In the genomic region with DNA sequence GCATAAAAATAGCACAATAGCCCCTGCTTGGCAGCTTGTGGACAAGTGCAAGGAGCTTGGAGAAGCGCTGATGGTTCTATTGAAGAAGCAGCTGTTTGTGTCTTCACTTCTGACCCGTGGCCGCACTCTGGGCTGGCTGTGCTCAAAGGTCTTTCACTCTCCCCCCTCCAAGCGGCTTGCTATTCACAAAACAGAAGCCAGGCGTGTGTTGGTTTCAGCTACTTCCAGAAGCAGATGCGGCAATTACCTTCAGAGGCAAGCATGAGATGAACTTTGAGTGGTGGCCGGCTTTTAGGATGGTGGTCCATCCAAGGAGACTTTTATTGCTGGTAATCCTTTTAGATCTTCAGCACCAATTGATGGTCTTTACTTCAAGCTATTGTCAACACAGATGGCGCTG, we compare ENCODE assay signal across 15 cellular contexts.
A peak's percentile ranks its signal among the peaks of the same experiment; 100 is the strongest.
DNase-seq lines count a peak whose midpoint lies in the region; ATAC-seq and TF ChIP-seq lines count a peak whose summit lies in the region.
"Had no signal": no experiment of that assay in that cellular context is flagged by ENCODE, and none has a peak within 500 bp of the region (broad histone marks: within the 10 kb centered on the region; RNA-seq: fewer than 3 reads in every experiment).

No MANE protein-coding gene starts in this region.

- TF ChIP-seq POLR2A in heart left ventricle (IDR thresholded peaks at IDR 0.05) (no peak), spleen (IDR thresholded peaks at IDR 0.05) (no peak)

- peak overlapping the region; percentile 95 for H3K27ac Mint-ChIP-seq in nephron progenitor cell
- H3K27ac Mint-ChIP-seq in type B pancreatic cell, result no peak overlapping the region
- H3K27ac Mint-ChIP-seq in stimulated activated effector memory CD8-positive, alpha-beta T cell treated with anti-CD3 and anti-CD28 coated beads, Interleukin-12 subunit alpha, Interleukin-12 subunit beta, amount 100 ng/mL, for 72 hours, result no peak overlapping the region

- peaks cover 74% of the 10 kb centered on the region for H3K4me1 Mint-ChIP-seq in nephron progenitor cell
- peaks cover 18% of the 10 kb centered on the region for H3K4me1 Mint-ChIP-seq in type B pancreatic cell (ENCODE audit: unreplicated experiment)
- no peaks in the 10 kb centered on the region for H3K4me1 Mint-ChIP-seq in stimulated activated effector memory CD8-positive, alpha-beta T cell treated with anti-CD3 and anti-CD28 coated beads, Interleukin-12 subunit alpha, Interleukin-12 subunit beta, amount 100 ng/mL, for 72 hours

- peak; percentile 28 to 67 (median 38) for DNase-seq in heart left ventricle
- DNase-seq in right atrium auricular region (ENCODE audit: low spot score), result no peak
- no peak for DNase-seq in right cardiac atrium
- DNase-seq in nephron progenitor cell, result peak; percentile 39
- no peak for DNase-seq in type B pancreatic cell (ENCODE audit: extremely low spot score, unreplicated experiment)
- DNase-seq in stimulated activated effector memory CD8-positive, alpha-beta T cell treated with anti-CD3 and anti-CD28 coated beads, Interleukin-12 subunit alpha, Interleukin-12 subunit beta, amount 100 ng/mL, for 72 hours (ENCODE audit: low spot score in 2 of 2), result no peak
- DNase-seq in spleen, result no peak
- DNase-seq: C1 segment of cervical spinal cord; MV-4-11; NCI-H1417 treated with DMSO at 0.1 percent for 48 hours; NCI-H2029 treated with DMSO at 0.1 percent for 48 hours; NCI-H524 treated with DMSO at 0.1 percent for 48 hours; NK-92 treated with Interleukin-12 subunit alpha and Interleukin-12 subunit beta, amount 100 ng/mL, for 24 hours had no signal

- WGBS in heart left ventricle, 4 donors, result 31 to 40% (median 37%) methylated on average over 8 of the region's 8 CpGs
- WGBS in right cardiac atrium, result 50% methylated on average over 8 of the region's 8 CpGs
- 83 to 90% (median 86%) methylated on average over 8 of the region's 8 CpGs for WGBS in spleen, 5 donors

- H3K9me3 Mint-ChIP-seq in nephron progenitor cell (no peaks in the 10 kb centered on the region), type B pancreatic cell (no peaks in the 10 kb centered on the region)
- H3K9me3 Mint-ChIP-seq in stimulated activated effector memory CD8-positive, alpha-beta T cell treated with anti-CD3 and anti-CD28 coated beads, Interleukin-12 subunit alpha, Interleukin-12 subunit beta, amount 100 ng/mL, for 72 hours, result no peaks in the 10 kb centered on the region

- H3K36me3 Mint-ChIP-seq in nephron progenitor cell (ENCODE audit: low read depth), result no peaks in the 10 kb centered on the region
- no peaks in the 10 kb centered on the region for H3K36me3 Mint-ChIP-seq in type B pancreatic cell
- no peaks in the 10 kb centered on the region for H3K36me3 Mint-ChIP-seq in stimulated activated effector memory CD8-positive, alpha-beta T cell treated with anti-CD3 and anti-CD28 coated beads, Interleukin-12 subunit alpha, Interleukin-12 subunit beta, amount 100 ng/mL, for 72 hours

- H3K4me1 ChIP-seq in heart left ventricle, result peaks cover 0 to 39% (median 10%) of the 10 kb centered on the region in 12 donors
- H3K4me1 ChIP-seq in right atrium auricular region, result peaks cover 0 to 7% of the 10 kb centered on the region in 2 donors
- peaks cover 5% of the 10 kb centered on the region for H3K4me1 ChIP-seq in right cardiac atrium (ENCODE audit: control insufficient read depth, insufficient read depth, low read length)
- peaks cover 0 to 7% (median 2%) of the 10 kb centered on the region in 6 donors for H3K4me1 ChIP-seq in spleen

- H3K4me3 ChIP-seq in heart left ventricle, result no peak overlapping the region
- H3K4me3 ChIP-seq in right atrium auricular region, result no peak overlapping the region
- no peak overlapping the region for H3K4me3 ChIP-seq in right cardiac atrium (ENCODE audit: low read length)
- no peak overlapping the region for H3K4me3 ChIP-seq in spleen

- H3K27me3 Mint-ChIP-seq in nephron progenitor cell (ENCODE audit: low read depth, poor library complexity) (peaks cover 5% of the 10 kb centered on the region), type B pancreatic cell (no peaks in the 10 kb centered on the region)

- H3K36me3 ChIP-seq in heart left ventricle (no peaks in the 10 kb centered on the region), right atrium auricular region (no peaks in the 10 kb centered on the region), spleen (no peaks in the 10 kb centered on the region)

- no peaks in the 10 kb centered on the region for H3K27me3 ChIP-seq in heart left ventricle
- H3K27me3 ChIP-seq in right atrium auricular region, result no peaks in the 10 kb centered on the region
- no peaks in the 10 kb centered on the region for H3K27me3 ChIP-seq in right cardiac atrium (ENCODE audit: control insufficient read depth, insufficient read depth)
- H3K27me3 ChIP-seq in spleen (replicated peaks in 1 of 7), result no peaks in the 10 kb centered on the region

- intact Hi-C loops in heart left ventricle (cut with DNase I), result loop anchor here in 1 of 10 donors (5.0 to 10.0 kb wide), 2 partner anchors 44 to 158 kb away; no protein-coding TSS in a partner anchor
- intact Hi-C loops in right cardiac atrium (cut with DNase I), result no loop called here
- intact Hi-C loops in spleen (cut with DNase I; ENCODE audit: low total_unique reads), result no loop called here

- peak in 1 of 4 donors; percentile 20 for ATAC-seq in heart left ventricle
- ATAC-seq in right cardiac atrium, result no peak
- no peak for ATAC-seq in GM18511 (IDR thresholded peaks at IDR 0.05; ENCODE audit: unreplicated experiment)
- no peak for ATAC-seq in stimulated activated effector memory CD8-positive, alpha-beta T cell treated with anti-CD3 and anti-CD28 coated beads, Interleukin-12 subunit alpha, Interleukin-12 subunit beta, amount 100 ng/mL, for 72 hours

- H3K4me3 Mint-ChIP-seq in nephron progenitor cell (peak overlapping the region; percentile 31), type B pancreatic cell (no peak overlapping the region)
- H3K4me3 Mint-ChIP-seq in stimulated activated effector memory CD8-positive, alpha-beta T cell treated with anti-CD3 and anti-CD28 coated beads, Interleukin-12 subunit alpha, Interleukin-12 subunit beta, amount 100 ng/mL, for 72 hours, result no peak overlapping the region

- H3K9me3 ChIP-seq in heart left ventricle (no peaks in the 10 kb centered on the region), right atrium auricular region (no peaks in the 10 kb centered on the region), right cardiac atrium (ENCODE audit: control insufficient read depth, low read length) (no peaks in the 10 kb centered on the region), spleen (no peaks in the 10 kb centered on the region)

- peak overlapping the region in 5 of 12 donors; percentile 4 to 55 (median 24) for H3K27ac ChIP-seq in heart left ventricle
- no peak overlapping the region for H3K27ac ChIP-seq in right atrium auricular region
- peak overlapping the region; percentile 37 for H3K27ac ChIP-seq in right cardiac atrium (ENCODE audit: low read length)
- no peak overlapping the region for H3K27ac ChIP-seq in spleen
- H3K27ac ChIP-seq: RWPE1 had no signal

- TF ChIP-seq CTCF in heart left ventricle (IDR thresholded peaks at IDR 0.05) (peak in 2 of 12 donors; percentile 19 to 35), right atrium auricular region (IDR thresholded peaks at IDR 0.05) (no peak), nephron progenitor cell (IDR thresholded peaks at IDR 0.05) (no peak), type B pancreatic cell (conservative IDR thresholded peaks at IDR 0.05) (peak; percentile 62), spleen (IDR thresholded peaks at IDR 0.05 in 8 of 11, conservative IDR thresholded peaks at IDR 0.05 in 3 of 11) (no peak)

Comparison
In these comparisons a context has a peak if more than half of its experiments do, and no peak if none do; other contexts are left out.
1. DNase-seq: peak in heart left ventricle (5 of 5) and nephron progenitor cell (single experiment); none in right atrium auricular region (single experiment), right cardiac atrium (0 of 3), type B pancreatic cell (single experiment), stimulated activated effector memory CD8-positive, alpha-beta T cell treated with anti-CD3 and anti-CD28 coated beads, Interleukin-12 subunit alpha, Interleukin-12 subunit beta, amount 100 ng/mL, for 72 hours (0 of 2) and spleen (single experiment).